1 cellular context compared by ENCODE assay signal in the genomic region with DNA sequence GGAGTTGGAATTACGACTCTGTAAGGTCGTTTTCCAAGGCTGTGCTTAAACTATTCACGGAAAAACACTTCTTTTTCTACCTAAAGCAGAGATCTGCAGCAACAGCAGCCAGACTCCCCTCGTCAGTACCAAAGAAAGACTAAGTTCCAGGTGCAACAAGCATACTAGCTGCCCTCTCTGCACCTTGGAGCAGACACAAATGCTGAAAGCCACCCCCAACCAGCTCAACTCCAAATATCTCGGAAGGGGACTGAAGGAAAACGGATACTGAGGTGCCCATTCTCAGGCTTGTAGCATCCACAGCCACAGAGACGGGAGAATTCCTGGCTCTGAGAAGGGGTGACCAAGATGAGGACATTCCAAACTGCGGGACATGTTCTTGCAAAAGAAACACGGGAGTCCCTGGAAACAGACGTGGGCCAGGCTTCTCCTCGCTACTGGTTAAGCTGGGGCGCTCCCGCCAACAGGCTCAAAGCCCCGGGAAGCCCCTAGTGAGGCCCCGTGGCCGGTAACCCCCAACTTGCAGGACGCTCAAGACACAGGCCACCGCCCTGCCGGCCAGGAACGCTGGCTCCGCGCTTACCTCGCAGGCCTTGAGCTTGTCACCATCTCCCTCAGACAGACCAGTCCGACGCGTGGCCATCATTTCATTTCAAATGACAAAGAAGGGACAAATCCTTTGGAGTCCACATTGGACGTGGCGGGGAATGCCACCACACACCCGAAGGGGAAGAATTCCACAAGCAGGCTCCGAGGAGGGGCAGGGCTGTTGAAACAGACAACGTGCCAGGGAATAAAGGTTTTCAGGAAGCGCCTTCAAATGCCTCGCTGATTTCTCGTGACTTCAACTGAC.
TF ChIP-seq lines count a peak whose summit lies in the region.

No MANE protein-coding gene starts in this region.

TF ChIP-seq in SK-N-SH treated with all-trans-retinoic acid at 6 μM for 48 hours, 23 proteins besides CTCF, POLR2A, EP300 and RAD21 (continued from another document):
- TF ChIP-seq, protein P1, sequence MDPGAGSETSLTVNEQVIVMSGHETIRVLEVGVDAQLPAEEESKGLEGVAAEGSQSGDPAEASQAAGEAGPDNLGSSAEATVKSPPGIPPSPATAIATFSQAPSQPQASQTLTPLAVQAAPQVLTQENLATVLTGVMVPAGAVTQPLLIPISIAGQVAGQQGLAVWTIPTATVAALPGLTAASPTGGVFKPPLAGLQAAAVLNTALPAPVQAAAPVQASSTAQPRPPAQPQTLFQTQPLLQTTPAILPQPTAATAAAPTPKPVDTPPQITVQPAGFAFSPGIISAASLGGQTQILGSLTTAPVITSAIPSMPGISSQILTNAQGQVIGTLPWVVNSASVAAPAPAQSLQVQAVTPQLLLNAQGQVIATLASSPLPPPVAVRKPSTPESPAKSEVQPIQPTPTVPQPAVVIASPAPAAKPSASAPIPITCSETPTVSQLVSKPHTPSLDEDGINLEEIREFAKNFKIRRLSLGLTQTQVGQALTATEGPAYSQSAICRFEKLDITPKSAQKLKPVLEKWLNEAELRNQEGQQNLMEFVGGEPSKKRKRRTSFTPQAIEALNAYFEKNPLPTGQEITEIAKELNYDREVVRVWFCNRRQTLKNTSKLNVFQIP (CRISPR knock-in tag; IDR thresholded peaks at IDR 0.05; ENCODE audit: borderline replicate concordance, low read depth), result no peak
- TF ChIP-seq CSDC2 (CRISPR knock-in tag; IDR thresholded peaks at IDR 0.05), result no peak
TF ChIP-seq in SK-N-SH treated with all-trans-retinoic acid at 6 μM for 48 hours: peak in this region for 0.
